Comparison of ENCODE assay signal across 2 cellular contexts in the genomic region with DNA sequence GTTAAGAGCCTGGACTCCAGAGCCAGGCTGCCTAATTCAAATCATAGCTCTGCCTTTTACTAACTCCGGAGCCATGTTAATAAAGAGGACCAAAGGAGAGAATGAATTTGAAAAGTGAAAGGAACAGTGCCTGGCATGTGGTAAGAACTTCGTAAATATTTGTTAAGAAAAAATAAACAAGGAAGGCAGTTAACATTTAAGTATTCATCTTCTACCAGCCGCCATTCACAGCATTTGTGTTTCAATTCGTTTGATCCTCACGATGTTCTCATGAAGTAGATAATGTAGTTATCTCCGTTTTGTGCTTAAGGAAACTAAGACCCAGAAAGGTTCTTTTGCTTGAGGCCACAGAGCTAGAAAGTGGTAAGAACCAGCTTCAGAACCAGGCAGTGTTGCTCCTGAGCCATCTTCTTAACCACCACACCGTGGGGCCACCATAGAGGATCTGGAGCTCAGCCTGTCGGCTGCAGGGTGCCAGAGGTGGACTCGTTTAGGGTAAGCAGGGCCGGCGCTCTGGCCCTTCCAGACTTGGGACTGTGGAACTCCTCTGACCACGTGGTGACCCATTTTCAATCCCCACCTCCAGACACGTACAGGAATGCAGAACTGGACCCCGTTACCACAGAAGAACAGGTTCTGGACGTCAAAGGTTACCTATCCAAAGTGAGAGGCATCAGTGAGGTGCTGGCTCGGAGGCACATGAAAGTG.
TF ChIP-seq lines count a peak whose summit lies in the region.

No MANE protein-coding gene starts in this region.

TF ChIP-seq in K562, 482 proteins besides CTCF, POLR2A, EP300 and RAD21:
- TF ChIP-seq ZNF644 (tag; IDR thresholded peaks at IDR 0.05; ENCODE audit: low read depth) = no peak
- TF ChIP-seq RBFOX2 (IDR thresholded peaks at IDR 0.05; ENCODE audit: low read depth, low read length) = peak; percentile 39; the same call in 1 of the 2 replicates

TF ChIP-seq in liver, 16 proteins besides CTCF, POLR2A, EP300 and RAD21:
- TF ChIP-seq FOXA2 (IDR thresholded peaks at IDR 0.05) (peak; percentile 70), FOXA1 (IDR thresholded peaks at IDR 0.05) (no peak), EGR1 (IDR thresholded peaks at IDR 0.05; ENCODE audit: low read depth in 2 of 2) (no peak), ZBTB33 (IDR thresholded peaks at IDR 0.05) (no peak), NR2F2 (IDR thresholded peaks at IDR 0.05) (no peak), HNF4A (conservative IDR thresholded peaks at IDR 0.05) (peak; percentile 24 to 34), RXRA (IDR thresholded peaks at IDR 0.05) (no peak), YY1 (IDR thresholded peaks at IDR 0.05) (peak; percentile 69), SP1 (IDR thresholded peaks at IDR 0.05) (peak; percentile 35), HNF4G (IDR thresholded peaks at IDR 0.05) (no peak), ATF3 (IDR thresholded peaks at IDR 0.05) (no peak), GABPA (IDR thresholded peaks at IDR 0.05 in 1 of 2, conservative IDR thresholded peaks at IDR 0.05 in 1 of 2) (no peak), TAF1 (conservative IDR thresholded peaks at IDR 0.05) (no peak), MAX (IDR thresholded peaks at IDR 0.05) (peak; percentile 6), JUND (IDR thresholded peaks at IDR 0.05) (no peak)
- TF ChIP-seq, protein P1, sequence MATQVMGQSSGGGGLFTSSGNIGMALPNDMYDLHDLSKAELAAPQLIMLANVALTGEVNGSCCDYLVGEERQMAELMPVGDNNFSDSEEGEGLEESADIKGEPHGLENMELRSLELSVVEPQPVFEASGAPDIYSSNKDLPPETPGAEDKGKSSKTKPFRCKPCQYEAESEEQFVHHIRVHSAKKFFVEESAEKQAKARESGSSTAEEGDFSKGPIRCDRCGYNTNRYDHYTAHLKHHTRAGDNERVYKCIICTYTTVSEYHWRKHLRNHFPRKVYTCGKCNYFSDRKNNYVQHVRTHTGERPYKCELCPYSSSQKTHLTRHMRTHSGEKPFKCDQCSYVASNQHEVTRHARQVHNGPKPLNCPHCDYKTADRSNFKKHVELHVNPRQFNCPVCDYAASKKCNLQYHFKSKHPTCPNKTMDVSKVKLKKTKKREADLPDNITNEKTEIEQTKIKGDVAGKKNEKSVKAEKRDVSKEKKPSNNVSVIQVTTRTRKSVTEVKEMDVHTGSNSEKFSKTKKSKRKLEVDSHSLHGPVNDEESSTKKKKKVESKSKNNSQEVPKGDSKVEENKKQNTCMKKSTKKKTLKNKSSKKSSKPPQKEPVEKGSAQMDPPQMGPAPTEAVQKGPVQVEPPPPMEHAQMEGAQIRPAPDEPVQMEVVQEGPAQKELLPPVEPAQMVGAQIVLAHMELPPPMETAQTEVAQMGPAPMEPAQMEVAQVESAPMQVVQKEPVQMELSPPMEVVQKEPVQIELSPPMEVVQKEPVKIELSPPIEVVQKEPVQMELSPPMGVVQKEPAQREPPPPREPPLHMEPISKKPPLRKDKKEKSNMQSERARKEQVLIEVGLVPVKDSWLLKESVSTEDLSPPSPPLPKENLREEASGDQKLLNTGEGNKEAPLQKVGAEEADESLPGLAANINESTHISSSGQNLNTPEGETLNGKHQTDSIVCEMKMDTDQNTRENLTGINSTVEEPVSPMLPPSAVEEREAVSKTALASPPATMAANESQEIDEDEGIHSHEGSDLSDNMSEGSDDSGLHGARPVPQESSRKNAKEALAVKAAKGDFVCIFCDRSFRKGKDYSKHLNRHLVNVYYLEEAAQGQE (IDR thresholded peaks at IDR 0.05) = no peak
